In genomic region chr1:218302155-218302554, GRCh38 we compare ENCODE assay signal across 3 cellular contexts.
A peak's percentile ranks its signal among the peaks of the same experiment; 100 is the strongest.
TF ChIP-seq lines count a peak whose summit lies in the region.

No MANE protein-coding gene starts in this region.

TF ChIP-seq in GM23338, 12 proteins besides CTCF, POLR2A, EP300 and RAD21 (continues in another document):
- TF ChIP-seq, protein P1, sequence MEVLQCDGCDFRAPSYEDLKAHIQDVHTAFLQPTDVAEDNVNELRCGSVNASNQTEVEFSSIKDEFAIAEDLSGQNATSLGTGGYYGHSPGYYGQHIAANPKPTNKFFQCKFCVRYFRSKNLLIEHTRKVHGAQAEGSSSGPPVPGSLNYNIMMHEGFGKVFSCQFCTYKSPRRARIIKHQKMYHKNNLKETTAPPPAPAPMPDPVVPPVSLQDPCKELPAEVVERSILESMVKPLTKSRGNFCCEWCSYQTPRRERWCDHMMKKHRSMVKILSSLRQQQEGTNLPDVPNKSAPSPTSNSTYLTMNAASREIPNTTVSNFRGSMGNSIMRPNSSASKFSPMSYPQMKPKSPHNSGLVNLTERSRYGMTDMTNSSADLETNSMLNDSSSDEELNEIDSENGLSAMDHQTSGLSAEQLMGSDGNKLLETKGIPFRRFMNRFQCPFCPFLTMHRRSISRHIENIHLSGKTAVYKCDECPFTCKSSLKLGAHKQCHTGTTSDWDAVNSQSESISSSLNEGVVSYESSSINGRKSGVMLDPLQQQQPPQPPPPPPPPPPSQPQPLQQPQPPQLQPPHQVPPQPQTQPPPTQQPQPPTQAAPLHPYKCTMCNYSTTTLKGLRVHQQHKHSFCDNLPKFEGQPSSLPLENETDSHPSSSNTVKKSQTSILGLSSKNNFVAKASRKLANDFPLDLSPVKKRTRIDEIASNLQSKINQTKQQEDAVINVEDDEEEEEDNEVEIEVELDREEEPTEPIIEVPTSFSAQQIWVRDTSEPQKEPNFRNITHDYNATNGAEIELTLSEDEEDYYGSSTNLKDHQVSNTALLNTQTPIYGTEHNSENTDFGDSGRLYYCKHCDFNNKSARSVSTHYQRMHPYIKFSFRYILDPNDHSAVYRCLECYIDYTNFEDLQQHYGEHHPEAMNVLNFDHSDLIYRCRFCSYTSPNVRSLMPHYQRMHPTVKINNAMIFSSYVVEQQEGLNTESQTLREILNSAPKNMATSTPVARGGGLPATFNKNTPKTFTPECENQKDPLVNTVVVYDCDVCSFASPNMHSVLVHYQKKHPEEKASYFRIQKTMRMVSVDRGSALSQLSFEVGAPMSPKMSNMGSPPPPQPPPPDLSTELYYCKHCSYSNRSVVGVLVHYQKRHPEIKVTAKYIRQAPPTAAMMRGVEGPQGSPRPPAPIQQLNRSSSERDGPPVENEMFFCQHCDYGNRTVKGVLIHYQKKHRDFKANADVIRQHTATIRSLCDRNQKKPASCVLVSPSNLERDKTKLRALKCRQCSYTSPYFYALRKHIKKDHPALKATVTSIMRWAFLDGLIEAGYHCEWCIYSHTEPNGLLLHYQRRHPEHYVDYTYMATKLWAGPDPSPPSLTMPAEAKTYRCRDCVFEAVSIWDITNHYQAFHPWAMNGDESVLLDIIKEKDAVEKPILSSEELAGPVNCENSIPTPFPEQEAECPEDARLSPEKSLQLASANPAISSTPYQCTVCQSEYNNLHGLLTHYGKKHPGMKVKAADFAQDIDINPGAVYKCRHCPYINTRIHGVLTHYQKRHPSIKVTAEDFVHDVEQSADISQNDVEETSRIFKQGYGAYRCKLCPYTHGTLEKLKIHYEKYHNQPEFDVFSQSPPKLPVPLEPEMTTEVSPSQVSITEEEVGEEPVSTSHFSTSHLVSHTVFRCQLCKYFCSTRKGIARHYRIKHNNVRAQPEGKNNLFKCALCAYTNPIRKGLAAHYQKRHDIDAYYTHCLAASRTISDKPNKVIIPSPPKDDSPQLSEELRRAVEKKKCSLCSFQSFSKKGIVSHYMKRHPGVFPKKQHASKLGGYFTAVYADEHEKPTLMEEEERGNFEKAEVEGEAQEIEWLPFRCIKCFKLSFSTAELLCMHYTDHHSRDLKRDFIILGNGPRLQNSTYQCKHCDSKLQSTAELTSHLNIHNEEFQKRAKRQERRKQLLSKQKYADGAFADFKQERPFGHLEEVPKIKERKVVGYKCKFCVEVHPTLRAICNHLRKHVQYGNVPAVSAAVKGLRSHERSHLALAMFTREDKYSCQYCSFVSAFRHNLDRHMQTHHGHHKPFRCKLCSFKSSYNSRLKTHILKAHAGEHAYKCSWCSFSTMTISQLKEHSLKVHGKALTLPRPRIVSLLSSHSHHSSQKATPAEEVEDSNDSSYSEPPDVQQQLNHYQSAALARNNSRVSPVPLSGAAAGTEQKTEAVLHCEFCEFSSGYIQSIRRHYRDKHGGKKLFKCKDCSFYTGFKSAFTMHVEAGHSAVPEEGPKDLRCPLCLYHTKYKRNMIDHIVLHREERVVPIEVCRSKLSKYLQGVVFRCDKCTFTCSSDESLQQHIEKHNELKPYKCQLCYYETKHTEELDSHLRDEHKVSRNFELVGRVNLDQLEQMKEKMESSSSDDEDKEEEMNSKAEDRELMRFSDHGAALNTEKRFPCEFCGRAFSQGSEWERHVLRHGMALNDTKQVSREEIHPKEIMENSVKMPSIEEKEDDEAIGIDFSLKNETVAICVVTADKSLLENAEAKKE (CRISPR knock-in tag; IDR thresholded peaks at IDR 0.05), result no peak
- TF ChIP-seq EZH2phosphoT487 (IDR thresholded peaks at IDR 0.05; ENCODE audit: unreplicated experiment) (no peak), POLR2AphosphoS5 (IDR thresholded peaks at IDR 0.05; ENCODE audit: low read depth) (no peak), JUNB (IDR thresholded peaks at IDR 0.05; ENCODE audit: unreplicated experiment) (no peak), ZNF114 (CRISPR knock-in tag; IDR thresholded peaks at IDR 0.05) (no peak), EZH2 (IDR thresholded peaks at IDR 0.05; ENCODE audit: low read depth, unreplicated experiment) (no peak), NANOG (IDR thresholded peaks at IDR 0.05; ENCODE audit: borderline replicate concordance) (no peak), ZNF331 (CRISPR knock-in tag; IDR thresholded peaks at IDR 0.05; ENCODE audit: low read depth) (no peak), CREB1 (CRISPR knock-in tag; IDR thresholded peaks at IDR 0.05; ENCODE audit: low read depth) (no peak)

TF ChIP-seq in IMR-90, 13 proteins besides CTCF, POLR2A, EP300 and RAD21:
- TF ChIP-seq, protein P2, sequence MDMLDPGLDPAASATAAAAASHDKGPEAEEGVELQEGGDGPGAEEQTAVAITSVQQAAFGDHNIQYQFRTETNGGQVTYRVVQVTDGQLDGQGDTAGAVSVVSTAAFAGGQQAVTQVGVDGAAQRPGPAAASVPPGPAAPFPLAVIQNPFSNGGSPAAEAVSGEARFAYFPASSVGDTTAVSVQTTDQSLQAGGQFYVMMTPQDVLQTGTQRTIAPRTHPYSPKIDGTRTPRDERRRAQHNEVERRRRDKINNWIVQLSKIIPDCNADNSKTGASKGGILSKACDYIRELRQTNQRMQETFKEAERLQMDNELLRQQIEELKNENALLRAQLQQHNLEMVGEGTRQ (IDR thresholded peaks at IDR 0.05; ENCODE audit: low read depth, low read length), result no peak
- peak; percentile 89 for TF ChIP-seq CEBPB (IDR thresholded peaks at IDR 0.05; ENCODE audit: low read depth, low read length)
- TF ChIP-seq MXI1 (IDR thresholded peaks at IDR 0.05; ENCODE audit: borderline replicate concordance, low read depth, low read length), result no peak

TF ChIP-seq in H1, 55 proteins besides CTCF, POLR2A, EP300 and RAD21:
- TF ChIP-seq, protein P3, sequence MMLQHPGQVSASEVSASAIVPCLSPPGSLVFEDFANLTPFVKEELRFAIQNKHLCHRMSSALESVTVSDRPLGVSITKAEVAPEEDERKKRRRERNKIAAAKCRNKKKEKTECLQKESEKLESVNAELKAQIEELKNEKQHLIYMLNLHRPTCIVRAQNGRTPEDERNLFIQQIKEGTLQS (IDR thresholded peaks at IDR 0.05; ENCODE audit: insufficient read depth, low read depth, low read length), result peak; percentile 51; the same call in 1 of the 2 replicates
- TF ChIP-seq SAP30 (IDR thresholded peaks at IDR 0.05; ENCODE audit: insufficient read depth, insufficient replicate concordance, low read length) (no peak), ZNF274 (IDR thresholded peaks at IDR 0.05; ENCODE audit: borderline replicate concordance, extremely low read depth, low read length) (no peak), CEBPB (IDR thresholded peaks at IDR 0.05; ENCODE audit: low read depth, low read length) (peak; percentile 93), JUND (IDR thresholded peaks at IDR 0.05; ENCODE audit: low read length) (peak; percentile 44; the same call in 1 of the 2 replicates)
- TF ChIP-seq, protein P4, sequence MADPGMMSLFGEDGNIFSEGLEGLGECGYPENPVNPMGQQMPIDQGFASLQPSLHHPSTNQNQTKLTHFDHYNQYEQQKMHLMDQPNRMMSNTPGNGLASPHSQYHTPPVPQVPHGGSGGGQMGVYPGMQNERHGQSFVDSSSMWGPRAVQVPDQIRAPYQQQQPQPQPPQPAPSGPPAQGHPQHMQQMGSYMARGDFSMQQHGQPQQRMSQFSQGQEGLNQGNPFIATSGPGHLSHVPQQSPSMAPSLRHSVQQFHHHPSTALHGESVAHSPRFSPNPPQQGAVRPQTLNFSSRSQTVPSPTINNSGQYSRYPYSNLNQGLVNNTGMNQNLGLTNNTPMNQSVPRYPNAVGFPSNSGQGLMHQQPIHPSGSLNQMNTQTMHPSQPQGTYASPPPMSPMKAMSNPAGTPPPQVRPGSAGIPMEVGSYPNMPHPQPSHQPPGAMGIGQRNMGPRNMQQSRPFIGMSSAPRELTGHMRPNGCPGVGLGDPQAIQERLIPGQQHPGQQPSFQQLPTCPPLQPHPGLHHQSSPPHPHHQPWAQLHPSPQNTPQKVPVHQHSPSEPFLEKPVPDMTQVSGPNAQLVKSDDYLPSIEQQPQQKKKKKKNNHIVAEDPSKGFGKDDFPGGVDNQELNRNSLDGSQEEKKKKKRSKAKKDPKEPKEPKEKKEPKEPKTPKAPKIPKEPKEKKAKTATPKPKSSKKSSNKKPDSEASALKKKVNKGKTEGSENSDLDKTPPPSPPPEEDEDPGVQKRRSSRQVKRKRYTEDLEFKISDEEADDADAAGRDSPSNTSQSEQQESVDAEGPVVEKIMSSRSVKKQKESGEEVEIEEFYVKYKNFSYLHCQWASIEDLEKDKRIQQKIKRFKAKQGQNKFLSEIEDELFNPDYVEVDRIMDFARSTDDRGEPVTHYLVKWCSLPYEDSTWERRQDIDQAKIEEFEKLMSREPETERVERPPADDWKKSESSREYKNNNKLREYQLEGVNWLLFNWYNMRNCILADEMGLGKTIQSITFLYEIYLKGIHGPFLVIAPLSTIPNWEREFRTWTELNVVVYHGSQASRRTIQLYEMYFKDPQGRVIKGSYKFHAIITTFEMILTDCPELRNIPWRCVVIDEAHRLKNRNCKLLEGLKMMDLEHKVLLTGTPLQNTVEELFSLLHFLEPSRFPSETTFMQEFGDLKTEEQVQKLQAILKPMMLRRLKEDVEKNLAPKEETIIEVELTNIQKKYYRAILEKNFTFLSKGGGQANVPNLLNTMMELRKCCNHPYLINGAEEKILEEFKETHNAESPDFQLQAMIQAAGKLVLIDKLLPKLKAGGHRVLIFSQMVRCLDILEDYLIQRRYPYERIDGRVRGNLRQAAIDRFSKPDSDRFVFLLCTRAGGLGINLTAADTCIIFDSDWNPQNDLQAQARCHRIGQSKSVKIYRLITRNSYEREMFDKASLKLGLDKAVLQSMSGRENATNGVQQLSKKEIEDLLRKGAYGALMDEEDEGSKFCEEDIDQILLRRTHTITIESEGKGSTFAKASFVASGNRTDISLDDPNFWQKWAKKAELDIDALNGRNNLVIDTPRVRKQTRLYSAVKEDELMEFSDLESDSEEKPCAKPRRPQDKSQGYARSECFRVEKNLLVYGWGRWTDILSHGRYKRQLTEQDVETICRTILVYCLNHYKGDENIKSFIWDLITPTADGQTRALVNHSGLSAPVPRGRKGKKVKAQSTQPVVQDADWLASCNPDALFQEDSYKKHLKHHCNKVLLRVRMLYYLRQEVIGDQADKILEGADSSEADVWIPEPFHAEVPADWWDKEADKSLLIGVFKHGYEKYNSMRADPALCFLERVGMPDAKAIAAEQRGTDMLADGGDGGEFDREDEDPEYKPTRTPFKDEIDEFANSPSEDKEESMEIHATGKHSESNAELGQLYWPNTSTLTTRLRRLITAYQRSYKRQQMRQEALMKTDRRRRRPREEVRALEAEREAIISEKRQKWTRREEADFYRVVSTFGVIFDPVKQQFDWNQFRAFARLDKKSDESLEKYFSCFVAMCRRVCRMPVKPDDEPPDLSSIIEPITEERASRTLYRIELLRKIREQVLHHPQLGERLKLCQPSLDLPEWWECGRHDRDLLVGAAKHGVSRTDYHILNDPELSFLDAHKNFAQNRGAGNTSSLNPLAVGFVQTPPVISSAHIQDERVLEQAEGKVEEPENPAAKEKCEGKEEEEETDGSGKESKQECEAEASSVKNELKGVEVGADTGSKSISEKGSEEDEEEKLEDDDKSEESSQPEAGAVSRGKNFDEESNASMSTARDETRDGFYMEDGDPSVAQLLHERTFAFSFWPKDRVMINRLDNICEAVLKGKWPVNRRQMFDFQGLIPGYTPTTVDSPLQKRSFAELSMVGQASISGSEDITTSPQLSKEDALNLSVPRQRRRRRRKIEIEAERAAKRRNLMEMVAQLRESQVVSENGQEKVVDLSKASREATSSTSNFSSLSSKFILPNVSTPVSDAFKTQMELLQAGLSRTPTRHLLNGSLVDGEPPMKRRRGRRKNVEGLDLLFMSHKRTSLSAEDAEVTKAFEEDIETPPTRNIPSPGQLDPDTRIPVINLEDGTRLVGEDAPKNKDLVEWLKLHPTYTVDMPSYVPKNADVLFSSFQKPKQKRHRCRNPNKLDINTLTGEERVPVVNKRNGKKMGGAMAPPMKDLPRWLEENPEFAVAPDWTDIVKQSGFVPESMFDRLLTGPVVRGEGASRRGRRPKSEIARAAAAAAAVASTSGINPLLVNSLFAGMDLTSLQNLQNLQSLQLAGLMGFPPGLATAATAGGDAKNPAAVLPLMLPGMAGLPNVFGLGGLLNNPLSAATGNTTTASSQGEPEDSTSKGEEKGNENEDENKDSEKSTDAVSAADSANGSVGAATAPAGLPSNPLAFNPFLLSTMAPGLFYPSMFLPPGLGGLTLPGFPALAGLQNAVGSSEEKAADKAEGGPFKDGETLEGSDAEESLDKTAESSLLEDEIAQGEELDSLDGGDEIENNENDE (IDR thresholded peaks at IDR 0.05; ENCODE audit: insufficient replicate concordance, low read length), result no peak
TF ChIP-seq in H1: peak in this region for 3.
